7 cellular contexts compared by ENCODE assay signal in the genomic region with DNA sequence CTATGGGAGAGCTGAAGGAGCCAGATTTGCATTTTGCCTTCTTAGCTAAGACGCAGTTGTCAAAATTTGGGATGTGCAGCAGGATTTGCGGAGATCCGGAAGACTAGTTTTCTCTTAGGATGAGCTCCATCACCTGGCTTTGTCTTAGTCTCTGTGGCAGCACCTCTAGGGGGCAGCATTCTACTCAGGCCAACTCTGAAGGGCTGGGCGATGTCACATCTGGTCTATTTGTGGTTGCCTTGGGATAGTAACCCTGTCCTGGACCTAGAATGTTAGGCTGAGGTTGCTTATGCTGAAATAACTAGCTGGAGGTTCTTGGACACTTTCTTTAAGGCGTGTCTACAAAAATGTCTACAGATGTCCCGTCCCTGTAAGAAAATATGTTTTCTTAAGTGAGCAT.
DNase-seq lines count a peak whose midpoint lies in the region; ATAC-seq and TF ChIP-seq lines count a peak whose summit lies in the region.

No MANE protein-coding gene starts in this region.

- H3K4me1 Mint-ChIP-seq in HFFc6 (ENCODE audit: low read depth): no peaks in the 10 kb centered on the region

- ATAC-seq in mucosa of descending colon (no peak), HG03095 (IDR thresholded peaks at IDR 0.05; ENCODE audit: unreplicated experiment) (no peak), GM21528 (IDR thresholded peaks at IDR 0.05; ENCODE audit: low FRiP score, unreplicated experiment) (no peak), GM19455 (IDR thresholded peaks at IDR 0.05; ENCODE audit: unreplicated experiment) (no peak)

- intact Hi-C loops in mucosa of descending colon (cut with DNase I, micrococcal nuclease): no loop called here

- peaks cover 15% of the 10 kb centered on the region for H3K9me3 Mint-ChIP-seq in HFFc6

- H3K4me3 Mint-ChIP-seq in HFFc6: no peak overlapping the region

- no peaks in the 10 kb centered on the region for H3K9me3 ChIP-seq in mucosa of descending colon

- DNase-seq in EL (peak; percentile 70), HFFc6 (peak; percentile 6), amniotic epithelial cell (ENCODE audit: low read depth) (peak; percentile 1), mucosa of descending colon (peak in 2 of 3 donors; percentile 23 to 30)

- no peaks in the 10 kb centered on the region for H3K4me1 ChIP-seq in mucosa of descending colon (ENCODE audit: low read depth)

- no peaks in the 10 kb centered on the region for H3K36me3 ChIP-seq in mucosa of descending colon (ENCODE audit: low read depth)

- peak; percentile 70 for TF ChIP-seq CTCF in HFFc6 (IDR thresholded peaks at IDR 0.05)
- no peak for TF ChIP-seq CTCF in mucosa of descending colon (IDR thresholded peaks at IDR 0.05)

- H3K36me3 Mint-ChIP-seq in HFFc6 (ENCODE audit: low read depth): no peaks in the 10 kb centered on the region

- peaks cover 7% of the 10 kb centered on the region for H3K27me3 Mint-ChIP-seq in HFFc6 (ENCODE audit: insufficient read depth)

- no peak overlapping the region for H3K4me3 ChIP-seq in mucosa of descending colon

- H3K27ac Mint-ChIP-seq in HFFc6: no peak overlapping the region

Comparison
In these comparisons a context has a peak if more than half of its experiments do, and no peak if none do; other contexts are left out.
1. DNase-seq: peak in every context shown above with its lines; median percentile 70 in EL; 26 in mucosa of descending colon; 6 in HFFc6; 1 in amniotic epithelial cell.